29 cellular contexts compared by ENCODE assay signal in the genomic region with DNA sequence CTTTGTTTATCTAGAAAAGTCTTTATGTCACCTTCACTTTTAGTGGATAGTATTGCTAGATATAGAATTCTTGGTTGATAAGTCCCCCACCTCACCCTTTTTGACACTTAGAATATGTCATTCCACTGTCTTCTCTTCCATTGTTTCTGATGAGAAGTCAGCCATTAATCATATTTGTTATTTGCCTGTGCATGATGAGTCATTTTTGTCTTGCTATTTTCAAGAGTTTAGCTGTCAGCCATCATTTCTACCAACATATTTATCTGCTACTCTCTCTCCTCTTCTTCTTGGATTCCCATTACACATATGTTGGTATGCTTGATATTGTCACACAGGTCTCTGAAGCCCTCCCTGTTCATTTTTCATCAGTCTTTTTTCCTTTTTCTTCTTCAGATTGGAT.
"Had no signal": no experiment of that assay in that cellular context is flagged by ENCODE, and none has a peak within 500 bp of the region (broad histone marks: within the 10 kb centered on the region; RNA-seq: fewer than 3 reads in every experiment).

No MANE protein-coding gene starts in this region.

- H3K27me3 ChIP-seq: breast epithelium, gastroesophageal sphincter, hepatocyte, right atrium auricular region, suprapubic skin, tibial artery had no signal

- H3K27ac ChIP-seq: breast epithelium, gastroesophageal sphincter, hepatocyte, right atrium auricular region, suprapubic skin, tibial artery, WERI-Rb-1 had no signal

- H3K27ac Mint-ChIP-seq: activated CD4-positive, alpha-beta memory T cell treated with anti-CD3 and anti-CD28 coated beads for 36 hours; activated CD4-positive, alpha-beta T cell treated with anti-CD3 and anti-CD28 coated beads, Interleukin-2, amount 10 ng/mL, durations not matched to agents 24 days and 14 days; activated naive CD4-positive, alpha-beta T cell treated with anti-CD3 and anti-CD28 coated beads for 36 hours; activated naive CD8-positive, alpha-beta T cell treated with anti-CD3 and anti-CD28 coated beads for 36 hours; activated T-helper 1 cell treated with anti-CD3 and anti-CD28 coated beads, Interleukin-12 subunit alpha, Interleukin-12 subunit beta, Interleukin-2, Interleukin-4 antibody, amounts not matched to agents 30 ng/mL and 10 ng/mL and 1 ng/mL, durations not matched to agents 14 hours and 24 hours and 36 hours; natural killer cell treated with Interleukin-12 subunit alpha and Interleukin-12 subunit beta and Interleukin-15 and Interleukin-18, amount 100 ng/mL, for 72 hours; T-helper 1 cell treated with Interleukin-12 subunit alpha and Interleukin-12 subunit beta and Interleukin-4 antibody, amounts not matched to agents 30 μg/mL and 1 μg/mL, for 36 hours had no signal

- H3K4me3 Mint-ChIP-seq: activated CD4-positive, alpha-beta memory T cell treated with anti-CD3 and anti-CD28 coated beads for 36 hours; activated CD4-positive, alpha-beta T cell treated with anti-CD3 and anti-CD28 coated beads, Interleukin-2, amount 10 ng/mL, durations not matched to agents 24 days and 14 days; activated naive CD4-positive, alpha-beta T cell treated with anti-CD3 and anti-CD28 coated beads for 36 hours; activated naive CD8-positive, alpha-beta T cell treated with anti-CD3 and anti-CD28 coated beads for 36 hours; activated T-helper 1 cell treated with anti-CD3 and anti-CD28 coated beads, Interleukin-12 subunit alpha, Interleukin-12 subunit beta, Interleukin-2, Interleukin-4 antibody, amounts not matched to agents 30 ng/mL and 10 ng/mL and 1 ng/mL, durations not matched to agents 14 hours and 24 hours and 36 hours; natural killer cell treated with Interleukin-12 subunit alpha and Interleukin-12 subunit beta and Interleukin-15 and Interleukin-18, amount 100 ng/mL, for 72 hours; T-helper 1 cell treated with Interleukin-12 subunit alpha and Interleukin-12 subunit beta and Interleukin-4 antibody, amounts not matched to agents 30 μg/mL and 1 μg/mL, for 36 hours had no signal

- H3K79me2 ChIP-seq: hepatocyte had no signal

- H3K4me2 ChIP-seq: hepatocyte had no signal

- ATAC-seq: gastroesophageal sphincter; left ventricle myocardium superior; mucosa of descending colon; natural killer cell treated with Interleukin-12 subunit alpha and Interleukin-12 subunit beta and Interleukin-15 and Interleukin-18, amount 100 ng/mL, for 72 hours had no signal

- H3K4me3 ChIP-seq: breast epithelium, gastroesophageal sphincter, hepatocyte, mucosa of descending colon, right atrium auricular region, suprapubic skin, tibial artery had no signal

- H3K4me1 Mint-ChIP-seq: activated CD4-positive, alpha-beta T cell treated with anti-CD3 and anti-CD28 coated beads, Interleukin-2, amount 10 ng/mL, durations not matched to agents 24 days and 14 days; activated naive CD8-positive, alpha-beta T cell treated with anti-CD3 and anti-CD28 coated beads for 36 hours had no signal

- DNase-seq: activated CD4-positive, alpha-beta memory T cell treated with anti-CD3 and anti-CD28 coated beads for 36 hours; activated CD4-positive, alpha-beta T cell treated with anti-CD3 and anti-CD28 coated beads, Interleukin-2, amount 10 ng/mL, durations not matched to agents 24 days and 14 days; activated CD4-positive, CD25-positive, alpha-beta regulatory T cell treated with anti-CD3 and anti-CD28 coated beads, Interleukin-2, amount 50 U/mL, for 72 hours; activated CD8-positive, alpha-beta memory T cell treated with anti-CD3 and anti-CD28 coated beads, Interleukin-2, amount 50 U/mL, for 4 hours; activated effector memory CD4-positive, alpha-beta T cell treated with anti-CD3 and anti-CD28 coated beads, Interleukin-2, amount 50 U/mL, for 16 hours; activated naive CD4-positive, alpha-beta T cell treated with anti-CD3 and anti-CD28 coated beads for 36 hours; activated naive CD8-positive, alpha-beta T cell treated with anti-CD3 and anti-CD28 coated beads for 36 hours; activated T-cell treated with anti-CD3 and anti-CD28 coated beads, Interleukin-2, amount 50 U/mL, for 1 hour; amniotic stem cell; dermis blood vessel endothelial cell; effector CD4-positive, alpha-beta T cell; erythroblast; islet precursor cell; left ventricle myocardium superior; mucosa of descending colon; stimulated activated CD4-positive, alpha-beta T cell treated with anti-CD3 and anti-CD28 coated beads, Interleukin-15, amount 100 ng/mL, for 24 hours; stimulated activated CD4-positive, alpha-beta T cell treated with anti-CD3 and anti-CD28 coated beads, Interleukin-2, amount 100 ng/mL, for 24 hours; stimulated activated naive CD4-positive, alpha-beta T cell; T-helper 9 cell; tibial artery; WERI-Rb-1 had no signal

- H2AFZ ChIP-seq: hepatocyte had no signal

- H3K9me3 ChIP-seq: suprapubic skin had no signal

- H3K36me3 ChIP-seq: breast epithelium, gastroesophageal sphincter, right atrium auricular region, suprapubic skin, tibial artery, WERI-Rb-1 had no signal

- H3K27me3 Mint-ChIP-seq: activated CD4-positive, alpha-beta memory T cell treated with anti-CD3 and anti-CD28 coated beads for 36 hours; activated CD4-positive, alpha-beta T cell treated with anti-CD3 and anti-CD28 coated beads, Interleukin-2, amount 10 ng/mL, durations not matched to agents 24 days and 14 days; activated naive CD8-positive, alpha-beta T cell treated with anti-CD3 and anti-CD28 coated beads for 36 hours; natural killer cell treated with Interleukin-12 subunit alpha and Interleukin-12 subunit beta and Interleukin-15 and Interleukin-18, amount 100 ng/mL, for 72 hours had no signal

- H3K4me1 ChIP-seq: breast epithelium had no signal
